ENCODE assay signal across 10 cellular contexts in genomic region chr5:61631438-61631941, GRCh38.
DNase-seq lines count a peak whose midpoint lies in the region; ATAC-seq lines count a peak whose summit lies in the region.
"Had no signal": no experiment of that assay in that cellular context is flagged by ENCODE, and none has a peak within 500 bp of the region (broad histone marks: within the 10 kb centered on the region; RNA-seq: fewer than 3 reads in every experiment).

No MANE protein-coding gene starts in this region.

- H3K9ac ChIP-seq in HUES64 (ENCODE audit: low read depth, low read length) = peak overlapping the region; percentile 36; the same call in 1 of the 2 replicates

- no peaks in the 10 kb centered on the region for H3K36me3 ChIP-seq in HUES64 (ENCODE audit: insufficient read depth, low read length)
- H3K36me3 ChIP-seq: prostate gland had no signal

- H3K4me1 ChIP-seq in HUES64 (ENCODE audit: insufficient read depth, low read length) = peaks cover 16% of the 10 kb centered on the region
- H3K4me1 ChIP-seq: prostate gland had no signal

- no peak overlapping the region for H3K27ac ChIP-seq in HUES64 (ENCODE audit: low read depth, low read length)

- no peaks in the 10 kb centered on the region for H3K9me3 ChIP-seq in HUES64 (ENCODE audit: insufficient read depth, low read depth, low read length)
- H3K9me3 ChIP-seq: prostate gland had no signal

- WGBS in HUES64 = 74% methylated on average over 11 of the region's 11 CpGs

- no peaks in the 10 kb centered on the region for H3K27me3 ChIP-seq in HUES64 (ENCODE audit: insufficient read depth, low read length)

- ATAC-seq in GM21390 (IDR thresholded peaks at IDR 0.05; ENCODE audit: unreplicated experiment) = no peak
- ATAC-seq in HG03097 (IDR thresholded peaks at IDR 0.05; ENCODE audit: low FRiP score, unreplicated experiment) = no peak

- peak; percentile 77 for DNase-seq in cerebellar cortex (ENCODE audit: low spot score)
- peak; percentile 15 to 95 (median 80) for DNase-seq in hypothalamus (lab: John Stamatoyannopoulos, UW)
- peak; percentile 56 for DNase-seq in retina
- no peak for DNase-seq in activated CD8-positive, alpha-beta memory T cell treated with anti-CD3 and anti-CD28 coated beads, Interleukin-2, amount 50 U/mL, for 4 hours
- no peak for DNase-seq in activated effector memory CD4-positive, alpha-beta T cell treated with Interleukin-2 at 50 U/mL for 16 hours
- DNase-seq: CD4-positive, CD25-positive, alpha-beta regulatory T cell had no signal

- H3K4me3 ChIP-seq in HUES64 (ENCODE audit: low read length) = no peak overlapping the region
- H3K4me3 ChIP-seq: prostate gland had no signal

Comparison
In these comparisons a context has a peak if more than half of its experiments do, and no peak if none do; other contexts are left out.
1. DNase-seq: peak in cerebellar cortex (single experiment), hypothalamus (51 of 51) and retina (single experiment); none in activated CD8-positive, alpha-beta memory T cell treated with anti-CD3 and anti-CD28 coated beads, Interleukin-2, amount 50 U/mL, for 4 hours (single experiment) and activated effector memory CD4-positive, alpha-beta T cell treated with Interleukin-2 at 50 U/mL for 16 hours (single experiment).